ENCODE assay signal across 14 cellular contexts in genomic region chr21:31201144-31201543, GRCh38.
DNase-seq lines count a peak whose midpoint lies in the region; ATAC-seq and TF ChIP-seq lines count a peak whose summit lies in the region.
"Had no signal": no experiment of that assay in that cellular context is flagged by ENCODE, and none has a peak within 500 bp of the region (broad histone marks: within the 10 kb centered on the region; RNA-seq: fewer than 3 reads in every experiment).

No MANE protein-coding gene starts in this region.

- H3K9ac ChIP-seq in OCI-LY3 (ENCODE audit: low read length) = peak overlapping the region; percentile 28; the same call in 1 of the 2 replicates
- H3K9ac ChIP-seq in subcutaneous abdominal adipose tissue (ENCODE audit: low read length in 5 of 5) = peak overlapping the region in 2 of 5 donors; percentile 26 to 44

- no peaks in the 10 kb centered on the region for H4K20me1 ChIP-seq in OCI-LY3 (ENCODE audit: insufficient read depth, low read length)

- H3K4me3 ChIP-seq in OCI-LY3 (ENCODE audit: low read length) (peak overlapping the region; percentile 60), right atrium auricular region (no peak overlapping the region), subcutaneous abdominal adipose tissue (ENCODE audit: low read depth in 1 of 5, low read length in 5 of 5) (no peak overlapping the region)

- H3K9me3 ChIP-seq in OCI-LY3 (ENCODE audit: insufficient read depth, low read length) (no peaks in the 10 kb centered on the region), right atrium auricular region (no peaks in the 10 kb centered on the region), subcutaneous abdominal adipose tissue (ENCODE audit: control insufficient read depth in 5 of 5, low read length in 5 of 5) (no peaks in the 10 kb centered on the region)

- H3K4me1 ChIP-seq in OCI-LY3 (ENCODE audit: low read length) (peaks cover 37% of the 10 kb centered on the region), right atrium auricular region (no peaks in the 10 kb centered on the region), subcutaneous abdominal adipose tissue (ENCODE audit: control insufficient read depth in 5 of 5, insufficient read depth in 5 of 5, low read length in 5 of 5) (peaks cover 3 to 23% (median 14%) of the 10 kb centered on the region in 5 donors)

- peak overlapping the region; percentile 54 for H3K27ac ChIP-seq in OCI-LY3 (ENCODE audit: low read length)
- H3K27ac ChIP-seq in right atrium auricular region = peak overlapping the region; percentile 32 to 72
- peak overlapping the region; percentile 72 for H3K27ac ChIP-seq in subcutaneous abdominal adipose tissue (ENCODE audit: low read depth, low read length)
- H3K27ac ChIP-seq: VCaP had no signal

- H3K79me2 ChIP-seq in OCI-LY3 (ENCODE audit: low read length) = no peaks in the 10 kb centered on the region

- H2AFZ ChIP-seq in OCI-LY3 (ENCODE audit: low read depth, low read length) = no peak overlapping the region

- H3K27me3 ChIP-seq in OCI-LY3 (ENCODE audit: low read depth, low read length) = peaks cover 16% of the 10 kb centered on the region
- no peaks in the 10 kb centered on the region for H3K27me3 ChIP-seq in right atrium auricular region
- no peaks in the 10 kb centered on the region for H3K27me3 ChIP-seq in subcutaneous abdominal adipose tissue (ENCODE audit: control insufficient read depth in 5 of 5, insufficient read depth in 4 of 5, low read length in 5 of 5)

- H3K36me3 ChIP-seq in OCI-LY3 (replicated peaks; ENCODE audit: low read depth, low read length) = no peaks in the 10 kb centered on the region
- no peaks in the 10 kb centered on the region for H3K36me3 ChIP-seq in right atrium auricular region
- no peaks in the 10 kb centered on the region for H3K36me3 ChIP-seq in subcutaneous abdominal adipose tissue (ENCODE audit: control insufficient read depth in 5 of 5, insufficient read depth in 5 of 5, low read length in 5 of 5)

- DNase-seq in right atrium auricular region (ENCODE audit: low spot score) (peak; percentile 18), glomerular visceral epithelial cell (ENCODE audit: extremely low spot score) (no peak), T-helper 9 cell (no peak)
- no peak for DNase-seq in activated CD8-positive, alpha-beta memory T cell treated with anti-CD3 and anti-CD28 coated beads for 24 hours
- DNase-seq: activated CD8-positive, alpha-beta memory T cell treated with anti-CD3 and anti-CD28 coated beads, Interleukin-2, amount 50 U/mL, for 4 hours; CD8-positive, alpha-beta T cell; dermis blood vessel endothelial cell; GDM1; immature natural killer cell; NCI-H1048 had no signal

- TF ChIP-seq CTCF in OCI-LY3 (IDR thresholded peaks at IDR 0.05; ENCODE audit: low read depth, low read length) (no peak), right atrium auricular region (IDR thresholded peaks at IDR 0.05) (no peak)

- ATAC-seq in GM21619 (IDR thresholded peaks at IDR 0.05; ENCODE audit: unreplicated experiment) = peak; percentile 17
- ATAC-seq: CD8-positive, alpha-beta T cell had no signal

- H3K4me2 ChIP-seq in OCI-LY3 (ENCODE audit: low read length) = peak overlapping the region; percentile 81
